Comparison of ENCODE assay signal across 25 cellular contexts in the genomic region with DNA sequence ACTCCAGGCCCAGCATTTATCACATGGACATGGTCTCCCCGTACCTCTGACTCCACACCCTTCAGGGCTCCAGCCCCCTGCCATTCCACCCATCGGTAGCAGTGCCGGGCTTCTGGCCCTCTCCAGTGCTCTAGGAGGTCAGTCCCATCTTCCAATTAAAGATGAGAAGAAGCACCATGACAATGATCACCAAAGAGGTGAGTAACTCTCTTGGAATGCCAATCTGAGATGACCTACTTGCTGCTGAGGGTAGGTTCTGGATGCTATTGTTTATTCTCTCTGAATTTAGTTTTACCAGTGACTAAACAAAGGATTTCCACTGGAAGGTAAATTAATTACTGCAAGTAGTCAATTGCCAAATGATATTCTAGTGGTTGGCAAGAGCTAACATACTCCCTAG.
DNase-seq lines count a peak whose midpoint lies in the region; ATAC-seq, FAIRE-seq and TF ChIP-seq lines count a peak whose summit lies in the region.
"Had no signal": no experiment of that assay in that cellular context is flagged by ENCODE, and none has a peak within 500 bp of the region (broad histone marks: within the 10 kb centered on the region; RNA-seq: fewer than 3 reads in every experiment).

No MANE protein-coding gene starts in this region.

- intact Hi-C loops in ascending aorta (cut with DNase I) = no loop called here
- intact Hi-C loops in activated T-helper 1 cell treated with anti-CD3 and anti-CD28 coated beads, Interleukin-12 subunit alpha, Interleukin-12 subunit beta, Interleukin-2, Interleukin-4 antibody, amounts not matched to agents 30 ng/mL and 10 ng/mL and 1 ng/mL, durations not matched to agents 14 hours and 24 hours and 36 hours (cut with micrococcal nuclease) = no loop called here

- no peak overlapping the region for H3K18ac ChIP-seq in H9 (ENCODE audit: insufficient read length, low read depth, low read length)

- H3K27ac ChIP-seq in A549 (no peak overlapping the region), H9 (ENCODE audit: insufficient read length, low read depth, low read length) (no peak overlapping the region), ascending aorta (no peak overlapping the region)
- H3K27ac ChIP-seq: epithelial cell of prostate, right atrium auricular region had no signal

- TF ChIP-seq CTCF in A549 (IDR thresholded peaks at IDR 0.05) = no peak
- no peak for TF ChIP-seq CTCF in H9 (conservative IDR thresholded peaks at IDR 0.05)
- no peak for TF ChIP-seq CTCF in osteocyte (IDR thresholded peaks at IDR 0.05)
- no peak for TF ChIP-seq CTCF in ascending aorta (IDR thresholded peaks at IDR 0.05)

- TF ChIP-seq POLR2A in A549 (IDR thresholded peaks at IDR 0.05; ENCODE audit: low read length) = no peak

- H2AFZ ChIP-seq in H9 (ENCODE audit: low read length) = no peak overlapping the region

- FAIRE-seq in A549 (lab: Jason Lieb, UNC) = no peak
- FAIRE-seq: A204.1, GM12878 had no signal

- H3K4me2 ChIP-seq in A549 (0 out of 3 replicates have a peak overlapping the region, but pooled peaks have one; percentile 5), H9 (ENCODE audit: insufficient read depth, insufficient read length, low read length) (no peak overlapping the region)

- CTCF ChIA-PET in A549 (lab: Yijun Ruan, JAX) = no interaction called here

- H3K9me3 Mint-ChIP-seq in H9 (no peaks in the 10 kb centered on the region), osteocyte (ENCODE audit: unreplicated experiment) (no peaks in the 10 kb centered on the region)
- H3K9me3 Mint-ChIP-seq in activated T-helper 1 cell treated with anti-CD3 and anti-CD28 coated beads, Interleukin-12 subunit alpha, Interleukin-12 subunit beta, Interleukin-2, Interleukin-4 antibody, amounts not matched to agents 30 ng/mL and 10 ng/mL and 1 ng/mL, durations not matched to agents 14 hours and 24 hours and 36 hours = no peaks in the 10 kb centered on the region
- H3K9me3 Mint-ChIP-seq: activated CD4-positive, alpha-beta T cell treated with anti-CD3 and anti-CD28 coated beads, Interleukin-2, amount 10 ng/mL, durations not matched to agents 7 days and 5 days; CD4-positive, CD25-positive, alpha-beta regulatory T cell; type B pancreatic cell had no signal

- H3K27me3 Mint-ChIP-seq in H9 (ENCODE audit: low read depth) = no peaks in the 10 kb centered on the region
- H3K27me3 Mint-ChIP-seq in osteocyte (ENCODE audit: unreplicated experiment) = no peaks in the 10 kb centered on the region
- no peaks in the 10 kb centered on the region for H3K27me3 Mint-ChIP-seq in activated T-helper 1 cell treated with anti-CD3 and anti-CD28 coated beads, Interleukin-12 subunit alpha, Interleukin-12 subunit beta, Interleukin-2, Interleukin-4 antibody, amounts not matched to agents 30 ng/mL and 10 ng/mL and 1 ng/mL, durations not matched to agents 14 hours and 24 hours and 36 hours (ENCODE audit: insufficient read depth)
- H3K27me3 Mint-ChIP-seq: activated CD4-positive, alpha-beta T cell treated with anti-CD3 and anti-CD28 coated beads, Interleukin-2, amount 10 ng/mL, durations not matched to agents 7 days and 5 days; CD4-positive, CD25-positive, alpha-beta regulatory T cell; type B pancreatic cell had no signal

- no peak overlapping the region for H2AK5ac ChIP-seq in H9 (ENCODE audit: insufficient read length, low read length)

- no peaks in the 10 kb centered on the region for H3K79me2 ChIP-seq in H9 (ENCODE audit: insufficient read depth, low read length)

- H3K56ac ChIP-seq in H9 (ENCODE audit: insufficient read length, low read depth, low read length) = no peak overlapping the region

- no peaks in the 10 kb centered on the region for H3K23me2 ChIP-seq in H9 (ENCODE audit: insufficient read length, low read depth, low read length, poor library complexity, severe bottlenecking)

- no peak overlapping the region for H3T11ph ChIP-seq in H9 (ENCODE audit: low read length)

- no peaks in the 10 kb centered on the region for H3K79me1 ChIP-seq in H9 (ENCODE audit: insufficient read depth, low read depth, low read length, poor library complexity, severe bottlenecking)

- H3K36me3 Mint-ChIP-seq in H9 (ENCODE audit: insufficient read depth in 1 of 3, low read depth in 3 of 3) = peaks cover 0 to 27% (median 8%) of the 10 kb centered on the region in 3 experiments; a peak in 6 of 7 replicates
- H3K36me3 Mint-ChIP-seq in osteocyte (ENCODE audit: unreplicated experiment) = peaks cover 32% of the 10 kb centered on the region
- H3K36me3 Mint-ChIP-seq in activated T-helper 1 cell treated with anti-CD3 and anti-CD28 coated beads, Interleukin-12 subunit alpha, Interleukin-12 subunit beta, Interleukin-2, Interleukin-4 antibody, amounts not matched to agents 30 ng/mL and 10 ng/mL and 1 ng/mL, durations not matched to agents 14 hours and 24 hours and 36 hours (ENCODE audit: low read depth) = peaks cover 11% of the 10 kb centered on the region

- DNase-seq in A549 (ENCODE audit: low read depth in 1 of 2, low spot score in 1 of 2) (no peak), H9 (no peak), RPMI7951 (ENCODE audit: low read depth) (peak; percentile 44), iris pigment epithelial cell (ENCODE audit: low read depth) (peak; percentile 50), osteocyte (ENCODE audit: extremely low spot score, unreplicated experiment) (no peak), ascending aorta (ENCODE audit: low spot score in 2 of 2) (no peak)
- no peak for DNase-seq in activated T-helper 1 cell treated with anti-CD3 and anti-CD28 coated beads, Interleukin-12 subunit alpha, Interleukin-12 subunit beta, Interleukin-2, Interleukin-4 antibody, amounts not matched to agents 30 ng/mL and 10 ng/mL and 1 ng/mL, durations not matched to agents 14 hours and 24 hours and 36 hours (ENCODE audit: low spot score)
- DNase-seq: activated CD4-positive, alpha-beta T cell treated with anti-CD3 and anti-CD28 coated beads, Interleukin-2, amount 10 ng/mL, durations not matched to agents 7 days and 5 days; activated effector memory CD4-positive, alpha-beta T cell treated with Interleukin-2 at 50 U/mL for 16 hours; caudate nucleus; CD4-positive, CD25-positive, alpha-beta regulatory T cell; dorsolateral prefrontal cortex; foreskin fibroblast; hypothalamus; Kasumi-1; mammary epithelial cell; NCI-H2107; NCI-H524 treated with DMSO at 0.1 percent for 48 hours; stimulated activated CD4-positive, alpha-beta T cell treated with anti-CD3 and anti-CD28 coated beads, Interleukin-12 subunit alpha, Interleukin-12 subunit beta, amount 100 ng/mL, for 4 hours had no signal

- no peak overlapping the region for H3K4ac ChIP-seq in H9 (ENCODE audit: low read depth, low read length)

- no peaks in the 10 kb centered on the region for H4K20me1 ChIP-seq in H9 (ENCODE audit: control insufficient read depth, insufficient read depth, insufficient read length)

- peak overlapping the region; percentile 12 for H2BK20ac ChIP-seq in H9 (ENCODE audit: low read depth, low read length, poor library complexity, severe bottlenecking)

- H3K14ac ChIP-seq in H9 (ENCODE audit: insufficient read depth, low read length) = no peak overlapping the region

- no peak overlapping the region for H2BK15ac ChIP-seq in H9 (ENCODE audit: low read depth, low read length)

- H3K27ac Mint-ChIP-seq in H9 (peak overlapping the region in 2 of 3 experiments; percentile 81 to 90; a peak in 5 of 7 replicates), osteocyte (ENCODE audit: unreplicated experiment) (no peak overlapping the region)
- H3K27ac Mint-ChIP-seq in activated T-helper 1 cell treated with anti-CD3 and anti-CD28 coated beads, Interleukin-12 subunit alpha, Interleukin-12 subunit beta, Interleukin-2, Interleukin-4 antibody, amounts not matched to agents 30 ng/mL and 10 ng/mL and 1 ng/mL, durations not matched to agents 14 hours and 24 hours and 36 hours = no peak overlapping the region
- H3K27ac Mint-ChIP-seq: activated CD4-positive, alpha-beta T cell treated with anti-CD3 and anti-CD28 coated beads, Interleukin-2, amount 10 ng/mL, durations not matched to agents 7 days and 5 days; CD4-positive, CD25-positive, alpha-beta regulatory T cell; type B pancreatic cell had no signal

- no peak overlapping the region for H4K91ac ChIP-seq in H9 (ENCODE audit: insufficient read length, low read depth, low read length)

- no peaks in the 10 kb centered on the region for H3K27me3 ChIP-seq in H9 (ENCODE audit: insufficient read depth, low read length)
- H3K27me3 ChIP-seq in ascending aorta = no peaks in the 10 kb centered on the region
- H3K27me3 ChIP-seq: dorsolateral prefrontal cortex, right atrium auricular region had no signal

- no peak overlapping the region for H2BK5ac ChIP-seq in H9 (ENCODE audit: insufficient read length, low read length)

- TF ChIP-seq RAD21 in A549 (conservative IDR thresholded peaks at IDR 0.05 in 1 of 2, IDR thresholded peaks at IDR 0.05 in 1 of 2) = no peak

- no peaks in the 10 kb centered on the region for H3K9me3 ChIP-seq in A549
- no peaks in the 10 kb centered on the region for H3K9me3 ChIP-seq in H9 (ENCODE audit: control insufficient read depth, low read depth, low read length)
- no peaks in the 10 kb centered on the region for H3K9me3 ChIP-seq in ascending aorta
- H3K9me3 ChIP-seq: right atrium auricular region had no signal

- no peak overlapping the region for H3K9ac ChIP-seq in H9 (ENCODE audit: extremely low read depth, insufficient read length, low read length)

- no peak for TF ChIP-seq EP300 in A549 (IDR thresholded peaks at IDR 0.05)

- H2BK120ac ChIP-seq in H9 (ENCODE audit: low read depth, low read length, poor library complexity, severe bottlenecking) = no peak overlapping the region

- H2BK12ac ChIP-seq in H9 (ENCODE audit: insufficient read length, low read depth, low read length) = no peak overlapping the region

- no peak overlapping the region for H3K23ac ChIP-seq in H9 (ENCODE audit: insufficient read length, low read depth, low read length)

- 76% methylated on average over 3 of the region's 3 CpGs for WGBS in A549 (ENCODE audit: missing lambda C conversion rate)
- WGBS in H9 (ENCODE audit: extremely low coverage, insufficient read length, low lambda C conversion rate) = no CpG with 5 or more reads among the region's 3 CpGs

- no peak overlapping the region for H4K5ac ChIP-seq in H9 (ENCODE audit: insufficient read length, low read depth, low read length)

- POLR2A ChIA-PET in A549 (lab: Yijun Ruan, JAX) = no interaction called here

- H4K8ac ChIP-seq in H9 (replicated peaks; ENCODE audit: insufficient read length, low read depth, low read length) = no peak overlapping the region

- no peak overlapping the region for H3K4me3 Mint-ChIP-seq in H9
- no peak overlapping the region for H3K4me3 Mint-ChIP-seq in osteocyte (ENCODE audit: unreplicated experiment)
- no peak overlapping the region for H3K4me3 Mint-ChIP-seq in activated T-helper 1 cell treated with anti-CD3 and anti-CD28 coated beads, Interleukin-12 subunit alpha, Interleukin-12 subunit beta, Interleukin-2, Interleukin-4 antibody, amounts not matched to agents 30 ng/mL and 10 ng/mL and 1 ng/mL, durations not matched to agents 14 hours and 24 hours and 36 hours
- H3K4me3 Mint-ChIP-seq: activated CD4-positive, alpha-beta T cell treated with anti-CD3 and anti-CD28 coated beads, Interleukin-2, amount 10 ng/mL, durations not matched to agents 7 days and 5 days; CD4-positive, CD25-positive, alpha-beta regulatory T cell; type B pancreatic cell had no signal

- H3K4me3 ChIP-seq in A549 = no peak overlapping the region
- H3K4me3 ChIP-seq in ascending aorta = no peak overlapping the region
- H3K4me3 ChIP-seq: dorsolateral prefrontal cortex, GM12878, right atrium auricular region had no signal

- ATAC-seq in A549 = no peak
- ATAC-seq in GM21825 (IDR thresholded peaks at IDR 0.05; ENCODE audit: unreplicated experiment) = no peak
- ATAC-seq: GM12878 had no signal

- H3K4me1 ChIP-seq in A549 (peaks cover 5% of the 10 kb centered on the region; the same call in 2 of the 3 replicates), H9 (ENCODE audit: insufficient read depth, low read length) (peaks cover 2% of the 10 kb centered on the region; the same call in 1 of the 2 replicates), ascending aorta (no peaks in the 10 kb centered on the region)
- H3K4me1 ChIP-seq: right atrium auricular region had no signal

- H3K36me3 ChIP-seq in ascending aorta = peaks cover 0 to 7% of the 10 kb centered on the region in 2 donors
- H3K36me3 ChIP-seq: right atrium auricular region had no signal

- peaks cover 20 to 21% of the 10 kb centered on the region in 2 experiments for H3K4me1 Mint-ChIP-seq in H9
- H3K4me1 Mint-ChIP-seq in osteocyte (ENCODE audit: unreplicated experiment) = peaks cover 43% of the 10 kb centered on the region
- no peaks in the 10 kb centered on the region for H3K4me1 Mint-ChIP-seq in activated T-helper 1 cell treated with anti-CD3 and anti-CD28 coated beads, Interleukin-12 subunit alpha, Interleukin-12 subunit beta, Interleukin-2, Interleukin-4 antibody, amounts not matched to agents 30 ng/mL and 10 ng/mL and 1 ng/mL, durations not matched to agents 14 hours and 24 hours and 36 hours (ENCODE audit: low read depth)
- H3K4me1 Mint-ChIP-seq: activated CD4-positive, alpha-beta T cell treated with anti-CD3 and anti-CD28 coated beads, Interleukin-2, amount 10 ng/mL, durations not matched to agents 7 days and 5 days had no signal

Comparison
In these comparisons a context has a peak if more than half of its experiments do, and no peak if none do; other contexts are left out.
1. DNase-seq: peak in RPMI7951 (single experiment) and iris pigment epithelial cell (single experiment); none in A549 (0 of 2), H9 (single experiment), osteocyte (single experiment), ascending aorta (0 of 2) and activated T-helper 1 cell treated with anti-CD3 and anti-CD28 coated beads, Interleukin-12 subunit alpha, Interleukin-12 subunit beta, Interleukin-2, Interleukin-4 antibody, amounts not matched to agents 30 ng/mL and 10 ng/mL and 1 ng/mL, durations not matched to agents 14 hours and 24 hours and 36 hours (single experiment).
2. H3K27ac Mint-ChIP-seq: peak in H9 (2 of 3); none in osteocyte (single experiment) and activated T-helper 1 cell treated with anti-CD3 and anti-CD28 coated beads, Interleukin-12 subunit alpha, Interleukin-12 subunit beta, Interleukin-2, Interleukin-4 antibody, amounts not matched to agents 30 ng/mL and 10 ng/mL and 1 ng/mL, durations not matched to agents 14 hours and 24 hours and 36 hours (single experiment).